ENCODE assay signal across 8 cellular contexts in genomic region chr1:41917835-41918449, GRCh38. TPM values are rescaled to one million over a fixed set of nuclear protein-coding genes. Genes with fewer than 3 reads are reported as not detected.
DNase-seq lines count a peak whose midpoint lies in the region; ATAC-seq and TF ChIP-seq lines count a peak whose summit lies in the region.

No MANE protein-coding gene starts in this region.

- CTCF ChIA-PET in PC-3 (lab: Charles Lee): interaction anchor here (0.6 to 1.0 kb wide), 2 partner anchors 55 to 78 kb away, joined by 3 to 5 read pairs; no protein-coding TSS in a partner anchor

- 0 to 2% (median 1%) methylated on average over 12 to 53 of the region's 53 CpGs for WGBS in adrenal gland, 4 donors

- H3K4me3 ChIP-seq in PC-3 (ENCODE audit: low read length) (peak overlapping the region; percentile 88), adrenal gland (peak overlapping the region; percentile 33 to 84 (median 48)), right atrium auricular region (peak overlapping the region; percentile 59 to 65)

- peak overlapping the region; percentile 98 for H3K4me2 ChIP-seq in PC-3 (ENCODE audit: low read length)

- no peaks in the 10 kb centered on the region for H4K20me1 ChIP-seq in PC-3 (ENCODE audit: low read length)

- peaks cover 66% of the 10 kb centered on the region for H3K79me2 ChIP-seq in PC-3 (ENCODE audit: low read length)

- TF ChIP-seq CTCF in PC-3 (conservative IDR thresholded peaks at IDR 0.05; ENCODE audit: low read depth, low read length) (no peak), adrenal gland (IDR thresholded peaks at IDR 0.05) (no peak), right atrium auricular region (IDR thresholded peaks at IDR 0.05) (no peak), progenitor cell of endocrine pancreas (IDR thresholded peaks at IDR 0.05; ENCODE audit: unreplicated experiment) (no peak)

- H3K9me3 ChIP-seq in PC-3 (ENCODE audit: low read length) (no peaks in the 10 kb centered on the region), adrenal gland (replicated peaks in 1 of 3) (no peaks in the 10 kb centered on the region), right atrium auricular region (no peaks in the 10 kb centered on the region)

- H3K36me3 ChIP-seq in PC-3 (ENCODE audit: low read depth, low read length) (no peaks in the 10 kb centered on the region), adrenal gland (replicated peaks in 1 of 2) (no peaks in the 10 kb centered on the region), right atrium auricular region (no peaks in the 10 kb centered on the region)

- peak overlapping the region; percentile 81 for H2AFZ ChIP-seq in PC-3 (ENCODE audit: low read length)

- no peaks in the 10 kb centered on the region for H3K36me3 Mint-ChIP-seq in progenitor cell of endocrine pancreas (ENCODE audit: insufficient read depth)

- H3K27ac Mint-ChIP-seq in progenitor cell of endocrine pancreas: no peak overlapping the region

- H3K27ac ChIP-seq in PC-3 (ENCODE audit: low read length): peak overlapping the region; percentile 46
- H3K27ac ChIP-seq in adrenal gland: peak overlapping the region in 3 of 5 donors; percentile 45 to 76 (median 48)
- H3K27ac ChIP-seq in right atrium auricular region: peak overlapping the region; percentile 72 to 79

- no TSS peak for BruUV-seq in PC-3 (replicated peaks; lab: Mats Ljungman, UMichigan)

- peak overlapping the region; percentile 77 for H3K9ac ChIP-seq in PC-3 (ENCODE audit: low read length)

- H3K4me1 Mint-ChIP-seq in progenitor cell of endocrine pancreas (ENCODE audit: low read depth): peaks cover 22% of the 10 kb centered on the region

- intact Hi-C loops in PC-3 (cut with micrococcal nuclease): loop anchor here (2.0 to 5.0 kb wide), 5 partner anchors 56 to 117 kb away; no protein-coding TSS in a partner anchor
- intact Hi-C loops in adrenal gland (cut with DNase I): no loop called here

- peak; percentile 61 for ATAC-seq in PC-3
- ATAC-seq in HG02642 (IDR thresholded peaks at IDR 0.05; ENCODE audit: poor library complexity, unreplicated experiment): no peak
- no peak for ATAC-seq in HG03469 (IDR thresholded peaks at IDR 0.05; ENCODE audit: unreplicated experiment)

- H3F3A ChIP-seq in PC-3 (ENCODE audit: low read length, unreplicated experiment): no peaks in the 10 kb centered on the region

- H3K27me3 Mint-ChIP-seq in progenitor cell of endocrine pancreas: peaks cover 64% of the 10 kb centered on the region

- POLR2A ChIA-PET in PC-3 (lab: Charles Lee; ENCODE audit: unreplicated experiment): interaction anchor here (0.7 kb wide), 1 partner anchor 88 kb away, joined by 11 read pairs; no protein-coding TSS in a partner anchor

- no peak for TF ChIP-seq POLR2A in adrenal gland (IDR thresholded peaks at IDR 0.05)

- H3K27me3 ChIP-seq in PC-3 (ENCODE audit: low read length) (no peaks in the 10 kb centered on the region), adrenal gland (no peaks in the 10 kb centered on the region), right atrium auricular region (no peaks in the 10 kb centered on the region)

- H3K4me3 Mint-ChIP-seq in progenitor cell of endocrine pancreas (ENCODE audit: low read depth): peak overlapping the region; percentile 74

- H3K4me1 ChIP-seq in PC-3 (ENCODE audit: insufficient read depth, low read length): peaks cover 57% of the 10 kb centered on the region
- peaks cover 6 to 33% of the 10 kb centered on the region in 2 donors for H3K4me1 ChIP-seq in adrenal gland (replicated peaks in 1 of 2)
- peaks cover 0 to 41% of the 10 kb centered on the region in 2 donors for H3K4me1 ChIP-seq in right atrium auricular region

- DNase-seq in NCI-H2196 (lab: John Stamatoyannopoulos, UW; ENCODE audit: unreplicated experiment): peak; percentile 39
- no peak for DNase-seq in NCI-H2196 treated with DMSO at 0.1 percent for 48 hours (lab: John Stamatoyannopoulos, UW; ENCODE audit: unreplicated experiment)
- peak; percentile 54 for DNase-seq in PC-3
- DNase-seq in adrenal gland: peak in 5 of 7 donors; percentile 16 to 35 (median 33)
- DNase-seq in right atrium auricular region (ENCODE audit: low spot score): no peak
- DNase-seq in progenitor cell of endocrine pancreas (ENCODE audit: low spot score, unreplicated experiment): peak; percentile 44

- H3K9me3 Mint-ChIP-seq in progenitor cell of endocrine pancreas (ENCODE audit: low read depth): no peaks in the 10 kb centered on the region

- H3K9me2 ChIP-seq in PC-3 (replicated peaks; ENCODE audit: low read length): no peaks in the 10 kb centered on the region

RNA-seq across cellular contexts. Expression of gene HIVEP3, which starts 0.8 kb away (rescaled TPM):
- total RNA-seq in PC-3 (2014; rRNA removed): 8.4 and 9.8 TPM in 2 replicates
- 1 to 10 TPM; 3.6 to 7.7 (median 6.9) TPM for total RNA-seq in adrenal gland
- 1 to 10 TPM; 6.9 to 7.7 (median 7.6) TPM for polyA plus RNA-seq in adrenal gland
- total RNA-seq in right atrium auricular region: 1 to 10 TPM; 4.7 to 5.8 TPM
- 1.1 and 1.6 TPM in 2 replicates for total RNA-seq in progenitor cell of endocrine pancreas

Comparison
In these comparisons a context has a peak if more than half of its experiments do, and no peak if none do; other contexts are left out.
1. DNase-seq: peak in NCI-H2196 (single experiment), PC-3 (single experiment), adrenal gland (5 of 7) and progenitor cell of endocrine pancreas (single experiment); none in NCI-H2196 treated with DMSO at 0.1 percent for 48 hours (single experiment) and right atrium auricular region (single experiment).
2. Peak in every context shown above with its lines, with median percentiles within 50 percentile points of each other: H3K27ac ChIP-seq and H3K4me3 ChIP-seq.